ENCODE assay signal across 24 cellular contexts in the genomic region with DNA sequence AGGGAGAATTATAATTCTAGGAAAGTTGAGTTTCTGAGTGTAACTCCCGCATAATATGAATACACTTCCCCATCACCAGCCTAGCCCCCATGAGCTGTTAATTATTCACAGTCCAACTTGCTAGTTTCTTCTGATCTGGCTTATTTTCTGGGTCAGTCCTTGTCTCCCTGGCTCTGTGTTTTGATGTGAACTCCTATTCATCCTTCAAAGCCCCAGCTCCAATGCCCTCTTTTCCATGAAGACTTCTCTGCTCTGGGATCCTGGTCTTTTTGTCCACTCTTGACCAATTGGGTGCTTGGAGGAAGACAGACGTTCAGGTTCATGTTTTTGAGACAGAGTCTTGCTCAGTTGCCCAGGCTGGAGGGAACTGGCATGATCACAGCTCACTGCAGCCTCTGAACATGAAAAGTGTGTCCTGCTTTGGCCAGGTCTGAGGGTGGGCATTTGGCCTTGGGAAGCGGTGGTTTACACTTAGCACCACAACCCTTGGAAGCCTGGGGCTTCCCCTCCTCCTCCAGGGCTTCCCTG. TPM values are rescaled to one million over a fixed set of nuclear protein-coding genes. Genes with fewer than 3 reads are reported as not detected.
DNase-seq lines count a peak whose midpoint lies in the region; ATAC-seq and TF ChIP-seq lines count a peak whose summit lies in the region.
"Had no signal": no experiment of that assay in that cellular context is flagged by ENCODE, and none has a peak within 500 bp of the region (broad histone marks: within the 10 kb centered on the region; RNA-seq: fewer than 3 reads in every experiment).

No MANE protein-coding gene starts in this region.

- no peak for ATAC-seq in upper lobe of left lung (ENCODE audit: low FRiP score in 2 of 2)
- no peak for ATAC-seq in GM18517 (IDR thresholded peaks at IDR 0.05; ENCODE audit: unreplicated experiment)
- ATAC-seq: activated CD8-positive, alpha-beta memory T cell treated with anti-CD3 and anti-CD28 coated beads, Interleukin-2, amount 10 ng/mL, durations not matched to agents 7 days and 5 days; CD8-positive, alpha-beta T cell; gastrocnemius medialis had no signal

- H3K4me3 ChIP-seq in HEK293 (ENCODE audit: low read depth, low read length), result no peak overlapping the region
- peak overlapping the region; percentile 37 for H3K4me3 ChIP-seq in mononuclear cell (ENCODE audit: low read length)
- peak overlapping the region in 3 of 4 donors; percentile 13 to 47 (median 39) for H3K4me3 ChIP-seq in upper lobe of left lung
- H3K4me3 ChIP-seq: gastrocnemius medialis, ovary, SK-N-MC, uterus had no signal

- no peaks in the 10 kb centered on the region for H3K9me3 Mint-ChIP-seq in dendritic cell treated with granulocyte-macrophage colony-stimulating factor and Interleukin-4, amounts not matched to agents 40 ng/mL and 50 ng/mL, for 4 days
- H3K9me3 Mint-ChIP-seq: activated CD4-positive, alpha-beta T cell treated with anti-CD3 and anti-CD28 coated beads, Interleukin-2, amount 10 ng/mL, durations not matched to agents 7 days and 5 days; activated T-helper 17 cell treated with anti-CD3 and anti-CD28 coated beads, Interleukin-2, amount 50 U/mL, for 72 hours; CD8-positive, alpha-beta T cell; HFFc6 had no signal

- H3K4me1 ChIP-seq in HEK293 (ENCODE audit: control insufficient read depth, insufficient read depth, low read length) (no peaks in the 10 kb centered on the region), mononuclear cell (ENCODE audit: insufficient read depth, low read length) (peaks cover 67% of the 10 kb centered on the region), upper lobe of left lung (peaks cover 11 to 43% (median 24%) of the 10 kb centered on the region in 4 donors)
- H3K4me1 ChIP-seq: uterus had no signal

- POLR2A ChIA-PET in HEK293 (lab: Yijun Ruan, JAX), result no interaction called here

- H3K27ac Mint-ChIP-seq in dendritic cell treated with granulocyte-macrophage colony-stimulating factor and Interleukin-4, amounts not matched to agents 40 ng/mL and 50 ng/mL, for 4 days, result peak overlapping the region; percentile 45
- H3K27ac Mint-ChIP-seq: activated CD8-positive, alpha-beta memory T cell treated with anti-CD3 and anti-CD28 coated beads, Interleukin-2, amount 10 ng/mL, durations not matched to agents 7 days and 5 days; activated naive CD8-positive, alpha-beta T cell; activated T-helper 17 cell treated with anti-CD3 and anti-CD28 coated beads, Interleukin-2, amount 50 U/mL, for 72 hours; CD8-positive, alpha-beta T cell; HFFc6; natural killer cell; T-helper 2 cell treated with Interferon-gamma antibody and Interleukin-4, amounts not matched to agents 5 μg/mL and 100 μg/mL, for 36 hours had no signal

- H3K27ac ChIP-seq in HEK293 (ENCODE audit: extremely low read depth, low read depth, low read length) (no peak overlapping the region), upper lobe of left lung (peak overlapping the region; percentile 80 to 89 (median 86))
- H3K27ac ChIP-seq: RWPE1, SK-N-MC, uterus, VCaP had no signal

- H3K4me1 Mint-ChIP-seq in dendritic cell treated with granulocyte-macrophage colony-stimulating factor and Interleukin-4, amounts not matched to agents 40 ng/mL and 50 ng/mL, for 4 days (ENCODE audit: low read depth), result peaks cover 65% of the 10 kb centered on the region
- H3K4me1 Mint-ChIP-seq: activated T-helper 17 cell treated with anti-CD3 and anti-CD28 coated beads, Interleukin-2, amount 50 U/mL, for 72 hours; natural killer cell had no signal

- H3K36me3 Mint-ChIP-seq in dendritic cell treated with granulocyte-macrophage colony-stimulating factor and Interleukin-4, amounts not matched to agents 40 ng/mL and 50 ng/mL, for 4 days (ENCODE audit: low read depth), result no peaks in the 10 kb centered on the region
- H3K36me3 Mint-ChIP-seq: activated CD8-positive, alpha-beta memory T cell treated with anti-CD3 and anti-CD28 coated beads, Interleukin-2, amount 10 ng/mL, durations not matched to agents 7 days and 5 days; activated naive CD8-positive, alpha-beta T cell; CD8-positive, alpha-beta T cell; natural killer cell had no signal

- intact Hi-C loops in dendritic cell treated with granulocyte-macrophage colony-stimulating factor and Interleukin-4, amounts not matched to agents 40 ng/mL and 50 ng/mL, for 4 days (cut with micrococcal nuclease), result no loop called here

- no peak overlapping the region for H3K4me3 Mint-ChIP-seq in dendritic cell treated with granulocyte-macrophage colony-stimulating factor and Interleukin-4, amounts not matched to agents 40 ng/mL and 50 ng/mL, for 4 days
- H3K4me3 Mint-ChIP-seq: activated CD4-positive, alpha-beta T cell treated with anti-CD3 and anti-CD28 coated beads, Interleukin-2, amount 10 ng/mL, durations not matched to agents 7 days and 5 days; activated CD8-positive, alpha-beta memory T cell treated with anti-CD3 and anti-CD28 coated beads, Interleukin-2, amount 10 ng/mL, durations not matched to agents 7 days and 5 days; activated naive CD8-positive, alpha-beta T cell; CD8-positive, alpha-beta T cell; HFFc6 had no signal

- no peak for DNase-seq in upper lobe of left lung
- no peak for DNase-seq in stimulated activated naive CD4-positive, alpha-beta T cell (lab: John Stamatoyannopoulos, UW)
- DNase-seq in LoVo (ENCODE audit: low spot score), result no peak
- DNase-seq: activated CD4-positive, alpha-beta T cell treated with anti-CD3 and anti-CD28 coated beads, Interleukin-2, amount 10 ng/mL, durations not matched to agents 7 days and 5 days; activated CD8-positive, alpha-beta memory T cell treated with anti-CD3 and anti-CD28 coated beads, Interleukin-2, amount 10 ng/mL, durations not matched to agents 7 days and 5 days; CD8-positive, alpha-beta T cell; effector CD4-positive, alpha-beta T cell; gastrocnemius medialis; HFFc6; natural killer cell; uterus had no signal

- H3K36me3 ChIP-seq in HEK293 (ENCODE audit: control insufficient read depth in 2 of 2, insufficient read depth in 1 of 2, low read length in 2 of 2) (no peaks in the 10 kb centered on the region), upper lobe of left lung (no peaks in the 10 kb centered on the region)
- H3K36me3 ChIP-seq: gastrocnemius medialis, ovary, uterus had no signal

- H3K27me3 ChIP-seq in mononuclear cell (ENCODE audit: insufficient read depth, low read length), result no peaks in the 10 kb centered on the region
- H3K27me3 ChIP-seq in upper lobe of left lung, result no peaks in the 10 kb centered on the region
- H3K27me3 ChIP-seq: gastrocnemius medialis, ovary, uterus had no signal

- WGBS in upper lobe of left lung, 2 donors, result 75 to 81% methylated on average over 2 to 3 of the region's 3 CpGs

- CTCF ChIA-PET in HEK293 (lab: Yijun Ruan, JAX), result interaction anchor here (0.5 to 5.1 kb wide), 6 partner anchors 8 to 192 kb away, joined by 3 to 34 read pairs (median 4); a partner anchor contains a TSS

- TF ChIP-seq CTCF in HEK293 (tag by site-specific recombination; IDR thresholded peaks at IDR 0.05) (no peak), upper lobe of left lung (IDR thresholded peaks at IDR 0.05) (no peak)

- no peak for TF ChIP-seq POLR2A in upper lobe of left lung (IDR thresholded peaks at IDR 0.05)

- no peak for TF ChIP-seq EP300 in upper lobe of left lung (IDR thresholded peaks at IDR 0.05)

- H3K9me3 ChIP-seq in HEK293 (ENCODE audit: control insufficient read depth, insufficient read depth, low read depth, low read length) (no peaks in the 10 kb centered on the region), mononuclear cell (ENCODE audit: low read depth, low read length) (no peaks in the 10 kb centered on the region), upper lobe of left lung (peaks cover 0 to 5% (median 2%) of the 10 kb centered on the region in 4 donors)
- H3K9me3 ChIP-seq: gastrocnemius medialis, ovary, uterus had no signal

- peaks cover 11% of the 10 kb centered on the region for H3K27me3 Mint-ChIP-seq in dendritic cell treated with granulocyte-macrophage colony-stimulating factor and Interleukin-4, amounts not matched to agents 40 ng/mL and 50 ng/mL, for 4 days
- H3K27me3 Mint-ChIP-seq: activated naive CD8-positive, alpha-beta T cell had no signal

TF ChIP-seq in HEK293, 187 proteins besides CTCF, POLR2A, EP300 and RAD21:
- TF ChIP-seq ZNF211 (tag by site-specific recombination; IDR thresholded peaks at IDR 0.05; ENCODE audit: low read depth) (no peak), ZNF121 (tag by site-specific recombination; IDR thresholded peaks at IDR 0.05) (peak; percentile 26; the same call in 1 of the 2 replicates), ZFP3 (tag by site-specific recombination; IDR thresholded peaks at IDR 0.05; ENCODE audit: low read depth) (peak; percentile 98)
TF ChIP-seq in HEK293: peak in this region for 2.

RNA-seq across cellular contexts. Expression of a gene that starts 0.6 kb away (rescaled TPM):
- total RNA-seq in mononuclear cell (4.7 TPM), upper lobe of left lung (10 to 100 TPM in 4 of 6 donors, 1 to 10 TPM in 2; 7.3 to 19.9 (median 12.2) TPM)
- total RNA-seq: CD8-positive, alpha-beta T cell; HFFc6 had no signal

RNA-seq across cellular contexts. Expression of a gene that starts 4.2 kb away (rescaled TPM):
- 0.21 TPM for total RNA-seq in mononuclear cell
- total RNA-seq in upper lobe of left lung, result 10 to 100 TPM; 13.5 to 97.4 (median 23.0) TPM
- total RNA-seq: activated CD4-positive, alpha-beta T cell treated with anti-CD3 and anti-CD28 coated beads, Interleukin-2, amount 10 ng/mL, durations not matched to agents 7 days and 5 days; activated CD8-positive, alpha-beta memory T cell treated with anti-CD3 and anti-CD28 coated beads, Interleukin-2, amount 10 ng/mL, durations not matched to agents 7 days and 5 days; astrocyte; HFFc6; kidney epithelial cell had no signal

RNA-seq across cellular contexts. Expression of a gene that starts 20.3 kb away (rescaled TPM):
- total RNA-seq in mononuclear cell (6.0 TPM), upper lobe of left lung (10 to 100 TPM in 2 of 6 donors, 1 to 10 TPM in 4; 3.4 to 33.1 (median 7.6) TPM)
- total RNA-seq: activated CD4-positive, alpha-beta T cell treated with anti-CD3 and anti-CD28 coated beads, Interleukin-2, amount 10 ng/mL, durations not matched to agents 7 days and 5 days; activated CD8-positive, alpha-beta memory T cell treated with anti-CD3 and anti-CD28 coated beads, Interleukin-2, amount 10 ng/mL, durations not matched to agents 7 days and 5 days had no signal

RNA-seq across cellular contexts. Expression of a gene that starts 20.9 kb away (rescaled TPM):
- total RNA-seq in mononuclear cell (0.10 TPM), upper lobe of left lung (10 to 100 TPM in 1 of 6 donors, 1 to 10 TPM in 5; 1.8 to 11.5 (median 3.8) TPM)
- total RNA-seq: activated CD4-positive, alpha-beta T cell treated with anti-CD3 and anti-CD28 coated beads, Interleukin-2, amount 10 ng/mL, durations not matched to agents 7 days and 5 days; activated CD8-positive, alpha-beta memory T cell treated with anti-CD3 and anti-CD28 coated beads, Interleukin-2, amount 10 ng/mL, durations not matched to agents 7 days and 5 days; HFFc6 had no signal

Comparison
In these comparisons a context has a peak if more than half of its experiments do, and no peak if none do; other contexts are left out.
1. RNA of a gene that starts 4.2 kb away (total RNA-seq): 13.5 to 97.4 TPM in upper lobe of left lung; 0.21 TPM in mononuclear cell (single experiment); every median in the first group is over 10 times any median in the second.